ENCODE assay signal across 1 cellular context in genomic region chr7:75795831-75796285, GRCh38.
TF ChIP-seq lines count a peak whose summit lies in the region.

No MANE protein-coding gene starts in this region.

TF ChIP-seq in K562, 482 proteins besides CTCF, POLR2A, EP300 and RAD21 (continued from another document and continues in another):
- no peak for TF ChIP-seq HOMEZ (CRISPR knock-in tag; IDR thresholded peaks at IDR 0.05)
- TF ChIP-seq SOX6 (IDR thresholded peaks at IDR 0.05), result no peak; the same call in 1 of the 2 replicates
- TF ChIP-seq NFE2 (IDR thresholded peaks at IDR 0.05; ENCODE audit: low read depth), result peak; percentile 46; the same call in 1 of the 2 replicates
- TF ChIP-seq POU5F1 (IDR thresholded peaks at IDR 0.05; ENCODE audit: borderline replicate concordance, low read depth, low read length, partially characterized antibody), result no peak
- no peak for TF ChIP-seq NFATC3 (IDR thresholded peaks at IDR 0.05)
- no peak for TF ChIP-seq TAF9B (IDR thresholded peaks at IDR 0.05; ENCODE audit: partially characterized antibody)
- TF ChIP-seq ZNF324 (CRISPR knock-in tag; IDR thresholded peaks at IDR 0.05), result no peak
- TF ChIP-seq ARNT (IDR thresholded peaks at IDR 0.05), result no peak
- no peak for TF ChIP-seq ASH1L (IDR thresholded peaks at IDR 0.05; ENCODE audit: borderline replicate concordance, low read depth, partially characterized antibody)
- TF ChIP-seq BRD4 (IDR thresholded peaks at IDR 0.05), result no peak
- no peak for TF ChIP-seq SMAD1 (IDR thresholded peaks at IDR 0.05; ENCODE audit: low read depth, low read length, partially characterized antibody)
- no peak for TF ChIP-seq SIN3B (IDR thresholded peaks at IDR 0.05; ENCODE audit: low read depth)
- no peak for TF ChIP-seq CBFA2T3 (IDR thresholded peaks at IDR 0.05)
- TF ChIP-seq PML (IDR thresholded peaks at IDR 0.05; ENCODE audit: low read length), result no peak
- no peak for TF ChIP-seq TOE1 (IDR thresholded peaks at IDR 0.05; ENCODE audit: borderline replicate concordance)
- no peak for TF ChIP-seq TOE1 (CRISPR knock-in tag; IDR thresholded peaks at IDR 0.05; ENCODE audit: borderline replicate concordance, low read depth)
- TF ChIP-seq SLC30A9 (CRISPR knock-in tag; IDR thresholded peaks at IDR 0.05), result no peak
- TF ChIP-seq CREM (IDR thresholded peaks at IDR 0.05; ENCODE audit: low read depth), result no peak
- no peak for TF ChIP-seq BCLAF1 (IDR thresholded peaks at IDR 0.05; ENCODE audit: borderline replicate concordance in 1 of 2, control insufficient read depth in 1 of 2, low read depth in 2 of 2, low read length in 1 of 2)
- no peak for TF ChIP-seq PHTF2 (CRISPR knock-in tag; IDR thresholded peaks at IDR 0.05)
- TF ChIP-seq POLR2H (tag; IDR thresholded peaks at IDR 0.05; ENCODE audit: low read depth), result no peak
- no peak for TF ChIP-seq KLF13 (tag; IDR thresholded peaks at IDR 0.05; ENCODE audit: borderline replicate concordance, low read depth)
- no peak for TF ChIP-seq USF2 (CRISPR knock-in tag; IDR thresholded peaks at IDR 0.05)
- TF ChIP-seq DPF2 (IDR thresholded peaks at IDR 0.05), result peak; percentile 66
- no peak for TF ChIP-seq KDM4B (IDR thresholded peaks at IDR 0.05; ENCODE audit: borderline replicate concordance in 2 of 2, low read depth in 1 of 2)
- TF ChIP-seq HSF4 (CRISPR knock-in tag; IDR thresholded peaks at IDR 0.05; ENCODE audit: borderline replicate concordance), result no peak
- no peak for TF ChIP-seq KAT7 (CRISPR knock-in tag; IDR thresholded peaks at IDR 0.05; ENCODE audit: borderline replicate concordance)
- peak; percentile 71 for TF ChIP-seq ZNF316 (IDR thresholded peaks at IDR 0.05)
- TF ChIP-seq BHLHE40 (IDR thresholded peaks at IDR 0.05; ENCODE audit: low read length), result no peak
- TF ChIP-seq CBX3 (IDR thresholded peaks at IDR 0.05; ENCODE audit: borderline replicate concordance in 1 of 2, low read length in 2 of 2), result 0 out of 3 replicates have a peak, but pooled peaks of 1 of the 2 experiments have one; percentile 24
- TF ChIP-seq ZC3H8 (IDR thresholded peaks at IDR 0.05), result no peak
- TF ChIP-seq ZNF584 (CRISPR knock-in tag; IDR thresholded peaks at IDR 0.05; ENCODE audit: low read depth), result no peak
- TF ChIP-seq NRF1 (conservative IDR thresholded peaks at IDR 0.05 in 1 of 2, IDR thresholded peaks at IDR 0.05 in 1 of 2), result peak; percentile 30 to 55; a peak in 2 of 4 replicates
- TF ChIP-seq STAT5B (CRISPR knock-in tag; IDR thresholded peaks at IDR 0.05), result no peak
- no peak for TF ChIP-seq HDGF (IDR thresholded peaks at IDR 0.05)
- TF ChIP-seq FOXP1 (CRISPR knock-in tag; IDR thresholded peaks at IDR 0.05), result no peak
- peak; percentile 96 for TF ChIP-seq ESRRA (IDR thresholded peaks at IDR 0.05; ENCODE audit: borderline replicate concordance, low read depth)
- no peak for TF ChIP-seq DLX4 (CRISPR knock-in tag; IDR thresholded peaks at IDR 0.05)
- no peak for TF ChIP-seq FOXJ3 (CRISPR knock-in tag; IDR thresholded peaks at IDR 0.05)
- TF ChIP-seq SRSF7 (optimal IDR thresholded peaks at IDR 0.05; ENCODE audit: low read depth, low read length), result no peak
- TF ChIP-seq NR4A1 (CRISPR knock-in tag; IDR thresholded peaks at IDR 0.05), result no peak
- TF ChIP-seq NR4A1 (tag; IDR thresholded peaks at IDR 0.05), result peak; percentile 32; the same call in 1 of the 2 replicates
- TF ChIP-seq E2F1 (CRISPR knock-in tag; IDR thresholded peaks at IDR 0.05), result no peak
- TF ChIP-seq ZNF133 (CRISPR knock-in tag; IDR thresholded peaks at IDR 0.05), result no peak
- no peak for TF ChIP-seq PHB (CRISPR knock-in tag; IDR thresholded peaks at IDR 0.05)
- TF ChIP-seq HBP1 (CRISPR knock-in tag; IDR thresholded peaks at IDR 0.05), result no peak
- no peak for TF ChIP-seq THRB (CRISPR knock-in tag; conservative IDR thresholded peaks at IDR 0.05)
- peak; percentile 18; the same call in 1 of the 2 replicates for TF ChIP-seq MTA3 (IDR thresholded peaks at IDR 0.05; ENCODE audit: borderline replicate concordance)
- TF ChIP-seq CHAMP1 (IDR thresholded peaks at IDR 0.05), result no peak
- TF ChIP-seq ARHGAP35 (IDR thresholded peaks at IDR 0.05; ENCODE audit: partially characterized antibody), result no peak
- TF ChIP-seq MTA1 (IDR thresholded peaks at IDR 0.05; ENCODE audit: borderline replicate concordance), result peak; percentile 39; the same call in 1 of the 2 replicates
- TF ChIP-seq CREB5 (CRISPR knock-in tag; IDR thresholded peaks at IDR 0.05), result no peak
- TF ChIP-seq RCOR1 (IDR thresholded peaks at IDR 0.05; ENCODE audit: borderline replicate concordance in 1 of 2, low read depth in 2 of 2, low read length in 2 of 2), result peak in 1 of 2 experiments; percentile 65; a peak in 2 of 4 replicates
- no peak for TF ChIP-seq TCFL5 (CRISPR knock-in tag; conservative IDR thresholded peaks at IDR 0.05)
- TF ChIP-seq KHSRP (IDR thresholded peaks at IDR 0.05), result no peak
